In genomic region chr7:44187636-44188416, GRCh38 we compare ENCODE assay signal across 19 cellular contexts. TPM values are rescaled to one million over a fixed set of nuclear protein-coding genes. Genes with fewer than 3 reads are reported as not detected.
DNase-seq lines count a peak whose midpoint lies in the region; ATAC-seq, FAIRE-seq and TF ChIP-seq lines count a peak whose summit lies in the region.
"Had no signal": no experiment of that assay in that cellular context is flagged by ENCODE, and none has a peak within 500 bp of the region (broad histone marks: within the 10 kb centered on the region; RNA-seq: fewer than 3 reads in every experiment).

No MANE protein-coding gene starts in this region.

- H3K27ac Mint-ChIP-seq in endothelial cell (ENCODE audit: unreplicated experiment): no peak overlapping the region

- H3K4me1 ChIP-seq in right atrium auricular region (no peaks in the 10 kb centered on the region), mucosa of stomach (ENCODE audit: control insufficient read depth, insufficient read depth, low read length) (no peaks in the 10 kb centered on the region)

- H3K9ac ChIP-seq in mucosa of stomach (ENCODE audit: low read length): peak overlapping the region; percentile 34

- H3K27me3 Mint-ChIP-seq in endothelial cell (ENCODE audit: unreplicated experiment): peaks cover 6% of the 10 kb centered on the region

- no peak overlapping the region for H3K27ac ChIP-seq in right atrium auricular region
- peak overlapping the region; percentile 19 for H3K27ac ChIP-seq in cingulate gyrus (ENCODE audit: low read depth, low read length)
- H3K27ac ChIP-seq: C4-2B had no signal

- H3K4me3 Mint-ChIP-seq in endothelial cell (ENCODE audit: unreplicated experiment): no peak overlapping the region

- intact Hi-C loops in left cardiac atrium (cut with DNase I): no loop called here

- H3K4me1 Mint-ChIP-seq in endothelial cell (ENCODE audit: unreplicated experiment): peaks cover 2% of the 10 kb centered on the region

- H3K4me3 ChIP-seq in right atrium auricular region (no peak overlapping the region), mucosa of stomach (ENCODE audit: low read length) (no peak overlapping the region)

- H3K9me3 ChIP-seq in right atrium auricular region: peaks cover 2 to 4% of the 10 kb centered on the region in 2 donors
- H3K9me3 ChIP-seq in mucosa of stomach (ENCODE audit: control insufficient read depth, low read length): no peaks in the 10 kb centered on the region

- no peaks in the 10 kb centered on the region for H3K9me3 Mint-ChIP-seq in endothelial cell (ENCODE audit: unreplicated experiment)

- FAIRE-seq in urothelium cell line (lab: Jason Lieb, UNC): peak; percentile 44
- FAIRE-seq: GM18507, GM19239 had no signal

- H3K27me3 ChIP-seq in right atrium auricular region: no peaks in the 10 kb centered on the region
- H3K27me3 ChIP-seq in mucosa of stomach (ENCODE audit: control insufficient read depth, insufficient read depth, low read length): peaks cover 3% of the 10 kb centered on the region

- TF ChIP-seq CTCF in right atrium auricular region (IDR thresholded peaks at IDR 0.05) (no peak), endothelial cell (IDR thresholded peaks at IDR 0.05; ENCODE audit: unreplicated experiment) (no peak)

- H3K36me3 Mint-ChIP-seq in endothelial cell (ENCODE audit: low read depth, unreplicated experiment): no peaks in the 10 kb centered on the region

- DNase-seq in right atrium auricular region (ENCODE audit: low spot score) (peak; percentile 51), left cardiac atrium (no peak), urothelium cell line (ENCODE audit: low spot score) (no peak), NCI-H524 (lab: John Stamatoyannopoulos, UW) (no peak), endothelial cell (ENCODE audit: low spot score) (no peak)
- DNase-seq: COR-L47, HCEC 1CT, NCI-H1694, NCI-H2107, NCI-H345, SHP77 had no signal

- no peak for ATAC-seq in left cardiac atrium
- no peak for ATAC-seq in HG03196 (IDR thresholded peaks at IDR 0.05; ENCODE audit: unreplicated experiment)

- H3K36me3 ChIP-seq in right atrium auricular region: no peaks in the 10 kb centered on the region
- no peaks in the 10 kb centered on the region for H3K36me3 ChIP-seq in mucosa of stomach (ENCODE audit: control insufficient read depth, insufficient read depth, low read length)

RNA-seq across cellular contexts. Expression of gene GCK, which starts 1.4 kb away (rescaled TPM):
- total RNA-seq in right atrium auricular region: 10 to 100 TPM; 11.1 to 21.0 TPM
- 1 to 10 TPM; 3.1 to 5.6 TPM for total RNA-seq in left cardiac atrium
- not detected for total RNA-seq in endothelial cell (ENCODE audit: unreplicated experiment)
- total RNA-seq: A172, HT-29 had no signal

RNA-seq across cellular contexts. Expression of gene YKT6, which starts 13.0 kb away (rescaled TPM):
- total RNA-seq in right atrium auricular region (10 to 100 TPM; 43.9 to 44.9 TPM), left cardiac atrium (10 to 100 TPM; 51.5 to 62.1 TPM), endothelial cell (ENCODE audit: unreplicated experiment) (98.4 TPM)

RNA-seq across cellular contexts. Expression of gene MYL7, which starts 46.7 kb away (rescaled TPM):
- total RNA-seq in right atrium auricular region (over 10,000 TPM; 17,339 to 49,235 TPM), left cardiac atrium (over 10,000 TPM; 20,486 to 20,690 TPM), endothelial cell (ENCODE audit: unreplicated experiment) (0.82 TPM)
- total RNA-seq: A172, HT-29 had no signal

Comparison
In these comparisons a context has a peak if more than half of its experiments do, and no peak if none do; other contexts are left out.
1. RNA of gene MYL7, which starts 46.7 kb away (total RNA-seq): 17,339 to 49,235 TPM in right atrium auricular region and 20,486 to 20,690 TPM in left cardiac atrium; 0.82 TPM in endothelial cell (single experiment); every median in the first group is over 1,000 times any median in the second.